8 cellular contexts compared by ENCODE assay signal in the genomic region with DNA sequence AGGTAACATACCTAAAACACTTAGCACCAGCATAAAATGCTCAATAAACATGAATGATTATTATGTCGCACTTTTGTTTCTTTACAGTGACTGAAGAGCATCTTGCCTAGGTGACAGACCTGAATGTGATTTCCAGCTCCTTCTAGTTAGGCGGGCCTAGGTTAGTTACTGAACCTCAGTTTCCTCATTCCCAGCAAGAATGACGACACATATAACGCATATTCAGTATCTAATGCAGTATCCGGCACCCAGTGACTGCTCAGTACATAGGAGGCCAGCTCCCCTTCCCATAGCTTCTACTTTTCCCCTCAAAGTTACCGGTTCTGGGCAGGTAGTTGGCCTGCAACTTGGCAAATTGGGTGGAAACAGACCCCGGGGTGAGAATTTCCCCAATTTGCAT. TPM values are rescaled to one million over a fixed set of nuclear protein-coding genes. Genes with fewer than 3 reads are reported as not detected.
DNase-seq lines count a peak whose midpoint lies in the region; ATAC-seq and TF ChIP-seq lines count a peak whose summit lies in the region.

No MANE protein-coding gene starts in this region.

- no peak for DNase-seq in T-helper 2 cell treated with Interferon-gamma antibody and Interleukin-4, amounts not matched to agents 5 μg/mL and 100 μg/mL, for 36 hours (ENCODE audit: low spot score)
- no peak for DNase-seq in T-helper 2 cell
- no peak for DNase-seq in RWPE2 (ENCODE audit: low spot score)

- WGBS in esophagus, 2 donors = 44 to 48% methylated on average over 7 of the region's 7 CpGs
- WGBS in gastroesophageal sphincter (ENCODE audit: low coverage in 1 of 2), 2 donors = 44 to 57% methylated on average over 6 to 7 of the region's 7 CpGs

- H3K36me3 ChIP-seq in RWPE2 (ENCODE audit: low read depth) = peaks cover 20% of the 10 kb centered on the region
- peaks cover 0 to 8% of the 10 kb centered on the region in 2 donors for H3K36me3 ChIP-seq in esophagus (ENCODE audit: control insufficient read depth in 2 of 2, insufficient read depth in 2 of 2, low read length in 1 of 2)
- H3K36me3 ChIP-seq in gastroesophageal sphincter = peaks cover 0 to 14% of the 10 kb centered on the region in 2 donors

- H3K4me1 ChIP-seq in RWPE2 (ENCODE audit: insufficient read depth, poor library complexity, severe bottlenecking) (peaks cover 14% of the 10 kb centered on the region), esophagus (ENCODE audit: control insufficient read depth in 2 of 2, insufficient read depth in 2 of 2, low read length in 1 of 2) (peaks cover 2 to 15% of the 10 kb centered on the region in 2 donors), gastroesophageal sphincter (peaks cover 0 to 20% (median 6%) of the 10 kb centered on the region in 3 donors)

- H3K27me3 Mint-ChIP-seq in T-helper 2 cell treated with Interferon-gamma antibody and Interleukin-4, amounts not matched to agents 5 μg/mL and 100 μg/mL, for 36 hours (ENCODE audit: low read depth) = no peaks in the 10 kb centered on the region

- peaks cover 24% of the 10 kb centered on the region for H3K4me1 Mint-ChIP-seq in T-helper 2 cell treated with Interferon-gamma antibody and Interleukin-4, amounts not matched to agents 5 μg/mL and 100 μg/mL, for 36 hours (ENCODE audit: low read depth)

- TF ChIP-seq CTCF in RWPE2 (IDR thresholded peaks at IDR 0.05; ENCODE audit: poor library complexity, severe bottlenecking) = no peak
- TF ChIP-seq CTCF in gastroesophageal sphincter (IDR thresholded peaks at IDR 0.05) = no peak

- no peaks in the 10 kb centered on the region for H3K36me3 Mint-ChIP-seq in T-helper 2 cell treated with Interferon-gamma antibody and Interleukin-4, amounts not matched to agents 5 μg/mL and 100 μg/mL, for 36 hours (ENCODE audit: low read depth)

- H3K27me3 ChIP-seq in RWPE2 (ENCODE audit: insufficient read depth, poor library complexity, severe bottlenecking) = no peaks in the 10 kb centered on the region
- H3K27me3 ChIP-seq in esophagus (ENCODE audit: control insufficient read depth in 1 of 2, insufficient read depth in 2 of 2, low read length in 2 of 2) = no peaks in the 10 kb centered on the region
- H3K27me3 ChIP-seq in gastroesophageal sphincter = peaks cover 4% of the 10 kb centered on the region

- H3K27ac Mint-ChIP-seq in T-helper 2 cell treated with Interferon-gamma antibody and Interleukin-4, amounts not matched to agents 5 μg/mL and 100 μg/mL, for 36 hours = peak overlapping the region; percentile 88

- H3K27ac ChIP-seq in RWPE2 (ENCODE audit: poor library complexity, severe bottlenecking) (peak overlapping the region; percentile 60), esophagus (ENCODE audit: low read depth in 2 of 2, low read length in 1 of 2) (no peak overlapping the region), skin epidermis (peak overlapping the region in 4 of 21 experiments; percentile 29 to 80 (median 53)), gastroesophageal sphincter (peak overlapping the region in 1 of 4 donors; percentile 77)

- no peak for TF ChIP-seq POLR2A in gastroesophageal sphincter (IDR thresholded peaks at IDR 0.05)

- peak; percentile 33 for ATAC-seq in RWPE2 (ENCODE audit: low read depth)
- ATAC-seq in gastroesophageal sphincter = no peak
- ATAC-seq in GM21381 (IDR thresholded peaks at IDR 0.05; ENCODE audit: unreplicated experiment) = no peak
- no peak for ATAC-seq in GM19023 (IDR thresholded peaks at IDR 0.05; ENCODE audit: unreplicated experiment)

- peak overlapping the region; percentile 90 for H3K4me3 ChIP-seq in RWPE2 (ENCODE audit: severe bottlenecking)
- H3K4me3 ChIP-seq in esophagus (ENCODE audit: low read depth in 1 of 2, low read length in 2 of 2) = peak overlapping the region; percentile 49 to 55
- H3K4me3 ChIP-seq in skin epidermis = peak overlapping the region; percentile 35 to 60 (median 46)
- peak overlapping the region in 1 of 2 donors; percentile 58 for H3K4me3 ChIP-seq in gastroesophageal sphincter

- no peak for TF ChIP-seq EP300 in gastroesophageal sphincter (IDR thresholded peaks at IDR 0.05)

- no peaks in the 10 kb centered on the region for H3K9me3 Mint-ChIP-seq in T-helper 2 cell treated with Interferon-gamma antibody and Interleukin-4, amounts not matched to agents 5 μg/mL and 100 μg/mL, for 36 hours

- H3K4me3 Mint-ChIP-seq in T-helper 2 cell treated with Interferon-gamma antibody and Interleukin-4, amounts not matched to agents 5 μg/mL and 100 μg/mL, for 36 hours = peak overlapping the region; percentile 95

- H3K9me3 ChIP-seq in RWPE2 (ENCODE audit: severe bottlenecking) = peaks cover 1% of the 10 kb centered on the region
- no peaks in the 10 kb centered on the region for H3K9me3 ChIP-seq in esophagus (ENCODE audit: control insufficient read depth in 2 of 2, insufficient read depth in 1 of 2, low read depth in 1 of 2, low read length in 1 of 2)
- no peaks in the 10 kb centered on the region for H3K9me3 ChIP-seq in gastroesophageal sphincter

RNA-seq across cellular contexts. Expression of gene AUNIP, which starts 0.8 kb away (rescaled TPM):
- 1 to 10 TPM; 1.1 to 2.0 TPM for polyA plus RNA-seq in esophagus
- total RNA-seq in gastroesophageal sphincter = 1 to 10 TPM in 1 of 4 donors, under 1 TPM in 1, not detected in 2; 0.52 to 1.1 TPM

RNA-seq across cellular contexts. Expression of gene PAQR7, which starts 17.0 kb away (rescaled TPM):
- 10 to 100 TPM in 1 of 2 donors, 1 to 10 TPM in 1; 9.5 to 14.3 TPM for polyA plus RNA-seq in esophagus
- total RNA-seq in gastroesophageal sphincter = 10 to 100 TPM in 1 of 4 donors, 1 to 10 TPM in 3; 6.5 to 13.7 (median 7.8) TPM

RNA-seq across cellular contexts. Expression of gene MTFR1L, which starts 38.7 kb away (rescaled TPM):
- 10 to 100 TPM; 28.4 to 32.0 TPM for polyA plus RNA-seq in esophagus
- total RNA-seq in gastroesophageal sphincter = 100 to 1,000 TPM in 2 of 4 donors, 10 to 100 TPM in 2; 83.2 to 128 (median 101) TPM

RNA-seq across cellular contexts. Expression of gene STMN1, which starts 47.7 kb away (rescaled TPM):
- 100 to 1,000 TPM; 115 to 137 TPM for polyA plus RNA-seq in esophagus
- 10 to 100 TPM; 12.2 to 30.0 (median 14.6) TPM for total RNA-seq in gastroesophageal sphincter

RNA-seq across cellular contexts. Expression of gene SELENON, which starts 58.5 kb away (rescaled TPM):
- 10 to 100 TPM; 19.2 to 21.4 TPM for polyA plus RNA-seq in esophagus
- total RNA-seq in gastroesophageal sphincter = 10 to 100 TPM; 33.5 to 82.8 (median 39.4) TPM
